ENCODE assay signal across 1 cellular context in the genomic region with DNA sequence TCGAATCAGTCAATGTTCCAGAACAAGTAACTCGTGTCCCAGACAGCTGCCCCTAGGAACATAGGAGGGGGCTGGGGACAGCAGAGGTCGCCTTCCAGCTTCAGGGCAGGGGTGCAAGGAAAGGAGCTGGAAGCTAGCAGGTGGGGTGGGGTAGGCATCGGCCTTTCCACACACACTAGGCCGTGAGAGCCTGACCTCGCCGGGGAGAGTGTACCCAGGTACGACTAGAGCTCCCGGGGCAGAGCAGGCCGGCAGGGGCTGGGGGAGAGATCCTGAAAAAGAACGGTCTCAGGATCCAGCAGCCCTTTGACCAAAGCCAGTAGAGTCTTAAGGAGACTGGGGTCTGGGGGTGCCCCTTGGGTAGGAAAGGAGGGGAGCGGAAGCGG.
TF ChIP-seq lines count a peak whose summit lies in the region.

No MANE protein-coding gene starts in this region.

TF ChIP-seq in WTC11, 78 proteins besides CTCF, POLR2A, EP300 and RAD21 (continued from another document):
- TF ChIP-seq, protein P1, sequence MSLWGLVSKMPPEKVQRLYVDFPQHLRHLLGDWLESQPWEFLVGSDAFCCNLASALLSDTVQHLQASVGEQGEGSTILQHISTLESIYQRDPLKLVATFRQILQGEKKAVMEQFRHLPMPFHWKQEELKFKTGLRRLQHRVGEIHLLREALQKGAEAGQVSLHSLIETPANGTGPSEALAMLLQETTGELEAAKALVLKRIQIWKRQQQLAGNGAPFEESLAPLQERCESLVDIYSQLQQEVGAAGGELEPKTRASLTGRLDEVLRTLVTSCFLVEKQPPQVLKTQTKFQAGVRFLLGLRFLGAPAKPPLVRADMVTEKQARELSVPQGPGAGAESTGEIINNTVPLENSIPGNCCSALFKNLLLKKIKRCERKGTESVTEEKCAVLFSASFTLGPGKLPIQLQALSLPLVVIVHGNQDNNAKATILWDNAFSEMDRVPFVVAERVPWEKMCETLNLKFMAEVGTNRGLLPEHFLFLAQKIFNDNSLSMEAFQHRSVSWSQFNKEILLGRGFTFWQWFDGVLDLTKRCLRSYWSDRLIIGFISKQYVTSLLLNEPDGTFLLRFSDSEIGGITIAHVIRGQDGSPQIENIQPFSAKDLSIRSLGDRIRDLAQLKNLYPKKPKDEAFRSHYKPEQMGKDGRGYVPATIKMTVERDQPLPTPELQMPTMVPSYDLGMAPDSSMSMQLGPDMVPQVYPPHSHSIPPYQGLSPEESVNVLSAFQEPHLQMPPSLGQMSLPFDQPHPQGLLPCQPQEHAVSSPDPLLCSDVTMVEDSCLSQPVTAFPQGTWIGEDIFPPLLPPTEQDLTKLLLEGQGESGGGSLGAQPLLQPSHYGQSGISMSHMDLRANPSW (CRISPR knock-in tag; conservative IDR thresholded peaks at IDR 0.05; ENCODE audit: low read depth) = no peak
- TF ChIP-seq FOXK1 (CRISPR knock-in tag; IDR thresholded peaks at IDR 0.05) (no peak), SMAD4 (CRISPR knock-in tag; IDR thresholded peaks at IDR 0.05) (no peak), ZNF317 (CRISPR knock-in tag; IDR thresholded peaks at IDR 0.05; ENCODE audit: borderline replicate concordance, low read depth) (no peak), MYBL2 (CRISPR knock-in tag; IDR thresholded peaks at IDR 0.05) (no peak)
- TF ChIP-seq, protein P2, sequence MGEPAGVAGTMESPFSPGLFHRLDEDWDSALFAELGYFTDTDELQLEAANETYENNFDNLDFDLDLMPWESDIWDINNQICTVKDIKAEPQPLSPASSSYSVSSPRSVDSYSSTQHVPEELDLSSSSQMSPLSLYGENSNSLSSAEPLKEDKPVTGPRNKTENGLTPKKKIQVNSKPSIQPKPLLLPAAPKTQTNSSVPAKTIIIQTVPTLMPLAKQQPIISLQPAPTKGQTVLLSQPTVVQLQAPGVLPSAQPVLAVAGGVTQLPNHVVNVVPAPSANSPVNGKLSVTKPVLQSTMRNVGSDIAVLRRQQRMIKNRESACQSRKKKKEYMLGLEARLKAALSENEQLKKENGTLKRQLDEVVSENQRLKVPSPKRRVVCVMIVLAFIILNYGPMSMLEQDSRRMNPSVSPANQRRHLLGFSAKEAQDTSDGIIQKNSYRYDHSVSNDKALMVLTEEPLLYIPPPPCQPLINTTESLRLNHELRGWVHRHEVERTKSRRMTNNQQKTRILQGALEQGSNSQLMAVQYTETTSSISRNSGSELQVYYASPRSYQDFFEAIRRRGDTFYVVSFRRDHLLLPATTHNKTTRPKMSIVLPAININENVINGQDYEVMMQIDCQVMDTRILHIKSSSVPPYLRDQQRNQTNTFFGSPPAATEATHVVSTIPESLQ (CRISPR knock-in tag; IDR thresholded peaks at IDR 0.05) = no peak
